ENCODE assay signal across 21 cellular contexts in genomic region chr2:55864351-55865084, GRCh38. TPM values are rescaled to one million over a fixed set of nuclear protein-coding genes. Genes with fewer than 3 reads are reported as not detected.
"Had no signal": no experiment of that assay in that cellular context is flagged by ENCODE, and none has a peak within 500 bp of the region (broad histone marks: within the 10 kb centered on the region; RNA-seq: fewer than 3 reads in every experiment).

No MANE protein-coding gene starts in this region.

- H3K9me3 Mint-ChIP-seq: activated T-helper 2 cell treated with anti-CD3 and anti-CD28 coated beads, Interferon-gamma antibody, Interleukin-2, Interleukin-4, amounts not matched to agents 10 μg/mL and 5 μg/mL and 100 μg/mL, durations not matched to agents 14 hours and 24 hours and 36 hours; stimulated activated naive CD8-positive, alpha-beta T cell treated with anti-CD3 and anti-CD28 coated beads, Interleukin-15, amount 100 ng/mL, for 72 hours had no signal

- FAIRE-seq: urothelium cell line had no signal

- H3K4me1 Mint-ChIP-seq: activated CD8-positive, alpha-beta memory T cell treated with anti-CD3 and anti-CD28 coated beads, Interleukin-2, amount 10 ng/mL, durations not matched to agents 7 days and 5 days; stimulated activated naive CD8-positive, alpha-beta T cell treated with anti-CD3 and anti-CD28 coated beads, Interleukin-15, amount 100 ng/mL, for 72 hours had no signal

- H3K4me1 ChIP-seq: psoas muscle, testis had no signal

- H3K36me3 ChIP-seq: left ventricle myocardium inferior, right lobe of liver had no signal

- H3K27me3 ChIP-seq: right lobe of liver, testis had no signal

- H3K9me3 ChIP-seq: left ventricle myocardium inferior, psoas muscle, right lobe of liver, testis had no signal

- H3K4me3 ChIP-seq: left ventricle myocardium inferior, psoas muscle, right lobe of liver, SK-N-MC, testis had no signal

- H3K27ac ChIP-seq: left ventricle myocardium inferior, psoas muscle, right lobe of liver, SK-N-MC, testis had no signal

- ATAC-seq: activated CD8-positive, alpha-beta memory T cell treated with anti-CD3 and anti-CD28 coated beads, Interleukin-2, amount 10 ng/mL, durations not matched to agents 7 days and 5 days; natural killer cell treated with Interleukin-12 subunit alpha and Interleukin-12 subunit beta and Interleukin-15 and Interleukin-18, amount 100 ng/mL, for 72 hours; psoas muscle; right lobe of liver; stimulated activated naive CD8-positive, alpha-beta T cell treated with anti-CD3 and anti-CD28 coated beads, Interleukin-15, amount 100 ng/mL, for 72 hours had no signal

- H3K27ac Mint-ChIP-seq: activated CD8-positive, alpha-beta memory T cell treated with anti-CD3 and anti-CD28 coated beads, Interleukin-2, amount 10 ng/mL, durations not matched to agents 7 days and 5 days; activated T-helper 2 cell treated with anti-CD3 and anti-CD28 coated beads, Interferon-gamma antibody, Interleukin-2, Interleukin-4, amounts not matched to agents 10 μg/mL and 5 μg/mL and 100 μg/mL, durations not matched to agents 14 hours and 24 hours and 36 hours; natural killer cell treated with Interleukin-12 subunit alpha and Interleukin-12 subunit beta and Interleukin-15 and Interleukin-18, amount 100 ng/mL, for 72 hours; stimulated activated naive CD8-positive, alpha-beta T cell treated with anti-CD3 and anti-CD28 coated beads, Interleukin-15, amount 100 ng/mL, for 72 hours had no signal

- DNase-seq: activated CD4-positive, alpha-beta T cell treated with anti-CD3 and anti-CD28 coated beads for 1 hour; activated CD4-positive, alpha-beta T cell treated with anti-CD3 and anti-CD28 coated beads, Interleukin-2, amount 50 U/mL, for 4 hours; activated CD8-positive, alpha-beta memory T cell treated with anti-CD3 and anti-CD28 coated beads, Interleukin-2, amount 10 ng/mL, durations not matched to agents 7 days and 5 days; activated naive CD4-positive, alpha-beta T cell treated with anti-CD3 and anti-CD28 coated beads, Interleukin-2, amount 50 U/mL, for 16 hours; activated T-cell treated with anti-CD3 and anti-CD28 coated beads, Interleukin-2, amount 50 U/mL, for 1 hour; amniotic stem cell; cerebellar nuclear complex; erythroblast; hippocampal formation; left ventricle myocardium inferior; nucleus accumbens; psoas muscle; right lobe of liver; stimulated activated naive CD8-positive, alpha-beta T cell treated with anti-CD3 and anti-CD28 coated beads, Interleukin-15, amount 100 ng/mL, for 72 hours; T-helper 1 cell; T1000; testis had no signal

- H3K4me3 Mint-ChIP-seq: activated CD8-positive, alpha-beta memory T cell treated with anti-CD3 and anti-CD28 coated beads, Interleukin-2, amount 10 ng/mL, durations not matched to agents 7 days and 5 days; natural killer cell treated with Interleukin-12 subunit alpha and Interleukin-12 subunit beta and Interleukin-15 and Interleukin-18, amount 100 ng/mL, for 72 hours; stimulated activated naive CD8-positive, alpha-beta T cell treated with anti-CD3 and anti-CD28 coated beads, Interleukin-15, amount 100 ng/mL, for 72 hours had no signal

- H3K36me3 Mint-ChIP-seq: activated CD8-positive, alpha-beta memory T cell treated with anti-CD3 and anti-CD28 coated beads, Interleukin-2, amount 10 ng/mL, durations not matched to agents 7 days and 5 days; natural killer cell treated with Interleukin-12 subunit alpha and Interleukin-12 subunit beta and Interleukin-15 and Interleukin-18, amount 100 ng/mL, for 72 hours had no signal

- H3K27me3 Mint-ChIP-seq: activated CD8-positive, alpha-beta memory T cell treated with anti-CD3 and anti-CD28 coated beads, Interleukin-2, amount 10 ng/mL, durations not matched to agents 7 days and 5 days; stimulated activated naive CD8-positive, alpha-beta T cell treated with anti-CD3 and anti-CD28 coated beads, Interleukin-15, amount 100 ng/mL, for 72 hours had no signal

RNA-seq across cellular contexts. Expression of gene EFEMP1, which starts 59.1 kb away (rescaled TPM):
- total RNA-seq: activated CD8-positive, alpha-beta memory T cell treated with anti-CD3 and anti-CD28 coated beads, Interleukin-2, amount 10 ng/mL, durations not matched to agents 7 days and 5 days; activated T-helper 2 cell treated with anti-CD3 and anti-CD28 coated beads, Interferon-gamma antibody, Interleukin-2, Interleukin-4, amounts not matched to agents 10 μg/mL and 5 μg/mL and 100 μg/mL, durations not matched to agents 14 hours and 24 hours and 36 hours; natural killer cell treated with Interleukin-12 subunit alpha and Interleukin-12 subunit beta and Interleukin-15 and Interleukin-18, amount 100 ng/mL, for 72 hours had no signal
